Comparison of ENCODE assay signal across 8 cellular contexts in the genomic region with DNA sequence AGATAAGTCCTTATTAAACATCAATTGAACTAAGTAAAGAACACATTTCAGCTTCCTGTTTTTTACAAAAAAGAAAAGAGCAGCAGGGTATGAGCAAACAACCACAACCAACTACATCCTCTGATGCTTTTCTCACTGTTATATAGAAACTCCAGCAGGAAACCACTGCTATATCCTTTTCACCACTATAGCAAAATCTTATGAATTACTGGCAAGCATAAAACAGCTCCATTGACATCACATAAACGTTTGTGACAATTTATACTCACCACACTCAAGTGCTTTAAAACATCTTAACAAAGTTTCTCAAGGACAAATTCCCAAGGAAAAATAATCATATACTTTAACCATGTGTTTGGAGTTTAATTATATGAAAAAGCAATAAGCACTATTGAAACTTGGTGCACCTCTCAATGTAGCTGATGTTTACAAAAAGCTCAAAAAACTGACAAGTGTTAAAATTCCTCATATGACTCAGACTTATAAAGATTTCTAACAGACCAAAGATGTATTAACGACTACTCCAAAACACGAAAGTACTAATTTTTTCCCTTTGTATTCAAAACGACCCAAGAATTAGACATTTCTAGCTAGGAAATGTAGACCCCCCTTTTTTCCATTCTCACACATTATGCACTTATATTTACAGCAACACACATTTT. TPM values are rescaled to one million over a fixed set of nuclear protein-coding genes. Genes with fewer than 3 reads are reported as not detected.
A peak's percentile ranks its signal among the peaks of the same experiment; 100 is the strongest.
DNase-seq lines count a peak whose midpoint lies in the region; ATAC-seq and TF ChIP-seq lines count a peak whose summit lies in the region.

No MANE protein-coding gene starts in this region.

- TF ChIP-seq CTCF in testis (IDR thresholded peaks at IDR 0.05), result no peak

- H3K27me3 Mint-ChIP-seq in effector memory CD8-positive, alpha-beta T cell, result no peaks in the 10 kb centered on the region

- no peaks in the 10 kb centered on the region for H3K27me3 ChIP-seq in testis

- intact Hi-C loops in testis (cut with DNase I; ENCODE audit: low total_unique reads), result no loop called here

- no peak for TF ChIP-seq POLR2A in testis (IDR thresholded peaks at IDR 0.05)

- H3K4me3 Mint-ChIP-seq in effector memory CD8-positive, alpha-beta T cell, result peak overlapping the region; percentile 74 to 76

- peaks cover 54 to 77% of the 10 kb centered on the region in 2 donors for H3K4me1 Mint-ChIP-seq in effector memory CD8-positive, alpha-beta T cell (ENCODE audit: low read depth in 2 of 2)

- H3K4me3 ChIP-seq in testis, result no peak overlapping the region

- no peak for DNase-seq in effector memory CD8-positive, alpha-beta T cell
- DNase-seq in NCI-H1436 treated with DMSO at 0.1 percent for 48 hours (lab: John Stamatoyannopoulos, UW) (no peak), testis (no peak), SHP77 (lab: John Stamatoyannopoulos, UW) (no peak), SW480 (ENCODE audit: low spot score) (no peak)

- H3K27ac ChIP-seq in testis, result no peak overlapping the region

- ATAC-seq in GM18498 (IDR thresholded peaks at IDR 0.05; ENCODE audit: unreplicated experiment) (peak; percentile 84), GM21423 (IDR thresholded peaks at IDR 0.05; ENCODE audit: unreplicated experiment) (peak; percentile 80), HG03571 (IDR thresholded peaks at IDR 0.05; ENCODE audit: unreplicated experiment) (peak; percentile 89)
- peak; percentile 72 for ATAC-seq in effector memory CD8-positive, alpha-beta T cell (replicated peaks)

- no peaks in the 10 kb centered on the region for H3K9me3 Mint-ChIP-seq in effector memory CD8-positive, alpha-beta T cell

- no peak overlapping the region for H3K27ac Mint-ChIP-seq in effector memory CD8-positive, alpha-beta T cell

- H3K36me3 ChIP-seq in testis (ENCODE audit: low read depth, missing control alignments), result no peaks in the 10 kb centered on the region

- no peaks in the 10 kb centered on the region for H3K9me3 ChIP-seq in testis

- H3K4me1 ChIP-seq in testis, result no peaks in the 10 kb centered on the region

- 58 to 65% methylated on average over 4 of the region's 4 CpGs for WGBS in testis, 2 donors

- H3K36me3 Mint-ChIP-seq in effector memory CD8-positive, alpha-beta T cell (ENCODE audit: insufficient read depth), result peaks cover 56% of the 10 kb centered on the region

RNA-seq across cellular contexts. Expression of a gene that starts 12.9 kb away (rescaled TPM):
- total RNA-seq in testis, result 1 to 10 TPM; 2.2 to 2.5 TPM
- 0.58 TPM for polyA plus RNA-seq in testis (ENCODE audit: insufficient read depth, low read depth, low replicate concordance)
